1 cellular context compared by ENCODE assay signal in the genomic region with DNA sequence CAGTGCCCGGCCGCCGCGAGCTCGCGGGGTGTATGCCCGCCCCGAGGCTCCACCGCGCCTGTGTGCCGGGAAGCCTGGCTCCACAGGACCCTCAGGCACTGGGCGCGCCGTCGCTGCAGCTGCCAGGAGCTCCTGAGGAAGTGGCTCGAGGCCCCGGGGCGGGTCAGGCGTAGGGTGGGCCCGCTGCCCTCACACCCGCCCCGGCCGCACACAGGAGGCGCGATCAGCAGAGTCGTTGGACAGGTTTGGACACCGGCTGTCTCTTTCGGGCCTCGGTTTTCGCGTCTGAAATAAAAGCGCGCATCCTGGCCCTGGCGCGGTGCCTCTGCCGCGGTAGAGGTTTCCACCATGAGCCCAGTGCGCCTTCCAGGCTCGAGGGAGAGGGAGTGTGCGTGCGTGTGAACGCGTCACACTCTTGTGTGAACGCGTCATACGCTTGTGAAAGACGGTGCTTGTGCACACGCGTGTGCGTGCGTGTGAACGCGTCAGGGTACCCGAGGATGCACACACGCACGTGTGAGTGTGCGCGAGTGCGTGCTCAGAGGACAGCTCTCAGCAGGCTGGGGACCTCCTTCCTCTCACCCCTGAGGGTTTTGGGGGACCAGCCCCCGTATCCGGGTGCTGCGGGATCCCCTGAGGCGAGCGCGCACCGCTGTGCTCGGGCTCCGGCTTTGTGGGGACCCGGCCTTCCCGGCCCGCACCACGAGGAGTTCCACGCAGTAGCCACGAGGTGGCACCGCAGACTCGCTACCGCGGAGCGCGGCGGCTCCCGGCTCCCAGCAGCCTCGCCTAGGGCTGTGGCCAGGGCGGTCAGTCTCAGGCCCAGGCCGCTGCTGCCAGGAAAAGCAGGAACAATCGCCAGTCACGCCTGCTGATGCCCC.
TF ChIP-seq lines count a peak whose summit lies in the region.

No MANE protein-coding gene starts in this region.

TF ChIP-seq in SK-N-SH, 30 proteins besides CTCF, POLR2A, EP300 and RAD21 (continued from another document):
- TF ChIP-seq, protein P1, sequence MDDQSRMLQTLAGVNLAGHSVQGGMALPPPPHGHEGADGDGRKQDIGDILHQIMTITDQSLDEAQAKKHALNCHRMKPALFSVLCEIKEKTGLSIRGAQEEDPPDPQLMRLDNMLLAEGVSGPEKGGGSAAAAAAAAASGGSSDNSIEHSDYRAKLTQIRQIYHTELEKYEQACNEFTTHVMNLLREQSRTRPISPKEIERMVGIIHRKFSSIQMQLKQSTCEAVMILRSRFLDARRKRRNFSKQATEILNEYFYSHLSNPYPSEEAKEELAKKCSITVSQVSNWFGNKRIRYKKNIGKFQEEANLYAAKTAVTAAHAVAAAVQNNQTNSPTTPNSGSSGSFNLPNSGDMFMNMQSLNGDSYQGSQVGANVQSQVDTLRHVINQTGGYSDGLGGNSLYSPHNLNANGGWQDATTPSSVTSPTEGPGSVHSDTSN (IDR thresholded peaks at IDR 0.05) = no peak
- TF ChIP-seq JUND (IDR thresholded peaks at IDR 0.05) = no peak
- TF ChIP-seq POLR2AphosphoS5 (IDR thresholded peaks at IDR 0.05; ENCODE audit: low read depth, low read length) = no peak
- TF ChIP-seq SIN3A (IDR thresholded peaks at IDR 0.05; ENCODE audit: borderline replicate concordance, low read depth, low read length) = no peak
- peak; percentile 91 for TF ChIP-seq SMC3 (IDR thresholded peaks at IDR 0.05; ENCODE audit: low read depth, low read length)
- no peak for TF ChIP-seq GATA2 (CRISPR knock-in tag; IDR thresholded peaks at IDR 0.05)
- TF ChIP-seq YY1 (IDR thresholded peaks at IDR 0.05; ENCODE audit: low read depth) = no peak
- TF ChIP-seq TEAD4 (IDR thresholded peaks at IDR 0.05; ENCODE audit: borderline replicate concordance, insufficient read depth) = no peak
- TF ChIP-seq, protein P2, sequence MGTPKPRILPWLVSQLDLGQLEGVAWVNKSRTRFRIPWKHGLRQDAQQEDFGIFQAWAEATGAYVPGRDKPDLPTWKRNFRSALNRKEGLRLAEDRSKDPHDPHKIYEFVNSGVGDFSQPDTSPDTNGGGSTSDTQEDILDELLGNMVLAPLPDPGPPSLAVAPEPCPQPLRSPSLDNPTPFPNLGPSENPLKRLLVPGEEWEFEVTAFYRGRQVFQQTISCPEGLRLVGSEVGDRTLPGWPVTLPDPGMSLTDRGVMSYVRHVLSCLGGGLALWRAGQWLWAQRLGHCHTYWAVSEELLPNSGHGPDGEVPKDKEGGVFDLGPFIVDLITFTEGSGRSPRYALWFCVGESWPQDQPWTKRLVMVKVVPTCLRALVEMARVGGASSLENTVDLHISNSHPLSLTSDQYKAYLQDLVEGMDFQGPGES (IDR thresholded peaks at IDR 0.05; ENCODE audit: low read depth, low read length) = no peak
- peak; percentile 55 for TF ChIP-seq FOXJ3 (CRISPR knock-in tag; IDR thresholded peaks at IDR 0.05)
